ENCODE assay signal across 18 cellular contexts in genomic region chr2:219128401-219128800, GRCh38. TPM values are rescaled to one million over a fixed set of nuclear protein-coding genes. Genes with fewer than 3 reads are reported as not detected.
A peak's percentile ranks its signal among the peaks of the same experiment; 100 is the strongest.
DNase-seq lines count a peak whose midpoint lies in the region; ATAC-seq and TF ChIP-seq lines count a peak whose summit lies in the region.
"Had no signal": no experiment of that assay in that cellular context is flagged by ENCODE, and none has a peak within 500 bp of the region (broad histone marks: within the 10 kb centered on the region; RNA-seq: fewer than 3 reads in every experiment).

No MANE protein-coding gene starts in this region.

- no peak overlapping the region for H3K4me3 Mint-ChIP-seq in naive thymus-derived CD4-positive, alpha-beta T cell
- no peak overlapping the region for H3K4me3 Mint-ChIP-seq in activated T-cell treated with anti-CD3 and anti-CD28 coated beads, Interleukin-2, amount 50 U/mL, for 72 hours
- H3K4me3 Mint-ChIP-seq: CD8-positive, alpha-beta memory T cell; GM23338 had no signal

- H3K27ac ChIP-seq in right cardiac atrium (ENCODE audit: low read length) (no peak overlapping the region), brain microvascular endothelial cell (no peak overlapping the region), mesendoderm (ENCODE audit: low read depth, low read length) (peak overlapping the region; percentile 50)
- H3K27ac ChIP-seq in naive thymus-derived CD4-positive, alpha-beta T cell (ENCODE audit: low read depth, low read length) = no peak overlapping the region
- H3K27ac ChIP-seq: BLaER1, SK-N-MC had no signal

- H3K9ac ChIP-seq in mesendoderm (ENCODE audit: low read length) = no peak overlapping the region
- H3K9ac ChIP-seq: BLaER1 had no signal

- peaks cover 17% of the 10 kb centered on the region for H3K4me1 ChIP-seq in right cardiac atrium (ENCODE audit: control insufficient read depth, insufficient read depth, low read length)
- H3K4me1 ChIP-seq in mesendoderm (ENCODE audit: control insufficient read depth, low read depth, low read length) = no peaks in the 10 kb centered on the region
- peaks cover 0 to 12% of the 10 kb centered on the region in 2 donors for H3K4me1 ChIP-seq in naive thymus-derived CD4-positive, alpha-beta T cell (ENCODE audit: control insufficient read depth in 2 of 2, insufficient read depth in 2 of 2, low read length in 2 of 2)
- H3K4me1 ChIP-seq: BLaER1 had no signal

- H3K4me2 ChIP-seq in mesendoderm (ENCODE audit: low read length) = no peak overlapping the region
- H3K4me2 ChIP-seq: BLaER1, GM23338 had no signal

- H2BK5ac ChIP-seq in mesendoderm (ENCODE audit: low read length) = no peak overlapping the region

- H3K79me2 ChIP-seq in mesendoderm (ENCODE audit: control insufficient read depth, insufficient read depth, low read length) = no peaks in the 10 kb centered on the region

- no peak overlapping the region for H2AK5ac ChIP-seq in mesendoderm (ENCODE audit: low read length)

- peak in 1 of 2 donors; percentile 50 for ATAC-seq in right cardiac atrium
- ATAC-seq in Right ventricle myocardium superior (ENCODE audit: poor library complexity) = no peak
- ATAC-seq in naive thymus-derived CD4-positive, alpha-beta T cell = no peak
- ATAC-seq in activated T-cell treated with anti-CD3 and anti-CD28 coated beads, Interleukin-2, amount 50 U/mL, for 72 hours (replicated peaks in 1 of 2) = no peak
- ATAC-seq: GM23338 had no signal

- POLR2A ChIA-PET in naive thymus-derived CD4-positive, alpha-beta T cell (lab: Charles Lee) = no interaction called here

- H3K79me1 ChIP-seq in mesendoderm (ENCODE audit: low read length) = no peaks in the 10 kb centered on the region

- H4K8ac ChIP-seq in mesendoderm (ENCODE audit: low read depth, low read length) = no peak overlapping the region

- H2BK15ac ChIP-seq in mesendoderm (replicated peaks; ENCODE audit: low read depth) = no peak overlapping the region

- TF ChIP-seq CTCF in brain microvascular endothelial cell (IDR thresholded peaks at IDR 0.05; ENCODE audit: low read depth, low read length, missing control alignments) = no peak

- CTCF ChIA-PET in naive thymus-derived CD4-positive, alpha-beta T cell (lab: Charles Lee) = interaction anchor here (0.6 to 1.0 kb wide), 2 partner anchors 16 to 31 kb away, joined by 3 read pairs; no protein-coding TSS in a partner anchor

- H3K27me3 ChIP-seq in right cardiac atrium (ENCODE audit: control insufficient read depth, insufficient read depth) (no peaks in the 10 kb centered on the region), brain microvascular endothelial cell (replicated peaks) (no peaks in the 10 kb centered on the region), mesendoderm (ENCODE audit: insufficient read depth, low read length, poor library complexity) (no peaks in the 10 kb centered on the region)
- H3K27me3 ChIP-seq in naive thymus-derived CD4-positive, alpha-beta T cell (ENCODE audit: control insufficient read depth in 2 of 2, insufficient read depth in 2 of 2, low read length in 2 of 2) = no peaks in the 10 kb centered on the region
- H3K27me3 ChIP-seq: BLaER1 had no signal

- no peak overlapping the region for H3K4me3 ChIP-seq in right cardiac atrium (ENCODE audit: low read length)
- no peak overlapping the region for H3K4me3 ChIP-seq in brain microvascular endothelial cell (ENCODE audit: low read depth, low read length)
- H3K4me3 ChIP-seq in mesendoderm (ENCODE audit: low read length) = no peak overlapping the region
- H3K4me3 ChIP-seq in naive thymus-derived CD4-positive, alpha-beta T cell (ENCODE audit: low read length) = no peak overlapping the region
- H3K4me3 ChIP-seq: BLaER1, GM23338, SK-N-MC had no signal

- no peaks in the 10 kb centered on the region for H3K27me3 Mint-ChIP-seq in naive thymus-derived CD4-positive, alpha-beta T cell
- H3K27me3 Mint-ChIP-seq in activated T-cell treated with anti-CD3 and anti-CD28 coated beads, Interleukin-2, amount 50 U/mL, for 72 hours (ENCODE audit: low read depth) = no peaks in the 10 kb centered on the region
- H3K27me3 Mint-ChIP-seq: CD8-positive, alpha-beta memory T cell had no signal

- no peak overlapping the region for H4K5ac ChIP-seq in mesendoderm (ENCODE audit: low read length)

- peaks cover 0 to 56% (median 5%) of the 10 kb centered on the region in 5 donors for H3K36me3 Mint-ChIP-seq in naive thymus-derived CD4-positive, alpha-beta T cell
- H3K36me3 Mint-ChIP-seq in activated T-cell treated with anti-CD3 and anti-CD28 coated beads, Interleukin-2, amount 50 U/mL, for 72 hours (ENCODE audit: insufficient read depth in 2 of 2) = no peaks in the 10 kb centered on the region

- DNase-seq in right cardiac atrium (peak; percentile 14 to 50 (median 39)), Right ventricle myocardium superior (no peak), OCI-M2 (lab: John Stamatoyannopoulos, UW; ENCODE audit: unreplicated experiment) (peak; percentile 91), brain microvascular endothelial cell (peak; percentile 10), mesendoderm (peak; percentile 32), NCI-H1048 (lab: John Stamatoyannopoulos, UW) (no peak)
- DNase-seq in naive thymus-derived CD4-positive, alpha-beta T cell = no peak
- no peak for DNase-seq in activated T-cell treated with anti-CD3 and anti-CD28 coated beads, Interleukin-2, amount 50 U/mL, for 72 hours
- DNase-seq: CD8-positive, alpha-beta memory T cell; DND-41; NCI-H1436; NCI-H2029; NCI-H2171; NCI-H510A; NCI-H774 had no signal

- H2BK120ac ChIP-seq in mesendoderm (ENCODE audit: low read depth, low read length) = no peak overlapping the region

- no peak overlapping the region for H3K56ac ChIP-seq in mesendoderm (ENCODE audit: low read length)

- no peak overlapping the region for H3K27ac Mint-ChIP-seq in naive thymus-derived CD4-positive, alpha-beta T cell
- no peak overlapping the region for H3K27ac Mint-ChIP-seq in activated T-cell treated with anti-CD3 and anti-CD28 coated beads, Interleukin-2, amount 50 U/mL, for 72 hours
- H3K27ac Mint-ChIP-seq: GM23338 had no signal

- no peaks in the 10 kb centered on the region for H3K36me3 ChIP-seq in brain microvascular endothelial cell (replicated peaks)
- no peaks in the 10 kb centered on the region for H3K36me3 ChIP-seq in mesendoderm (ENCODE audit: control insufficient read depth, insufficient read depth, low read length)
- peaks cover 0 to 11% (median 0%) of the 10 kb centered on the region in 3 experiments for H3K36me3 ChIP-seq in naive thymus-derived CD4-positive, alpha-beta T cell (ENCODE audit: control insufficient read depth in 2 of 3, insufficient read depth in 3 of 3, low read length in 3 of 3)

- no peaks in the 10 kb centered on the region for H3K9me3 Mint-ChIP-seq in naive thymus-derived CD4-positive, alpha-beta T cell
- H3K9me3 Mint-ChIP-seq in activated T-cell treated with anti-CD3 and anti-CD28 coated beads, Interleukin-2, amount 50 U/mL, for 72 hours = no peaks in the 10 kb centered on the region
- H3K9me3 Mint-ChIP-seq: CD8-positive, alpha-beta memory T cell; GM23338 had no signal

- no peak overlapping the region for H3K23ac ChIP-seq in mesendoderm (ENCODE audit: low read length)

- no peak overlapping the region for H3K4ac ChIP-seq in mesendoderm (ENCODE audit: low read depth, low read length)

- no peak overlapping the region for H3K18ac ChIP-seq in mesendoderm (ENCODE audit: low read length)

- no peaks in the 10 kb centered on the region for H3K9me3 ChIP-seq in right cardiac atrium (ENCODE audit: control insufficient read depth, low read length)
- H3K9me3 ChIP-seq in naive thymus-derived CD4-positive, alpha-beta T cell (ENCODE audit: control insufficient read depth in 2 of 3, low read length in 3 of 3) = no peaks in the 10 kb centered on the region
- H3K9me3 ChIP-seq: BLaER1 had no signal

- in situ Hi-C loops in brain microvascular endothelial cell (cut with HindIII; ENCODE audit: low pct_ligation_motif_present, low sequenced_read_pairs) = no loop called here

- WGBS in right cardiac atrium = 50% methylated on average over 7 of the region's 7 CpGs
- no CpG with 5 or more reads among the region's 7 CpGs for WGBS in mesendoderm (ENCODE audit: extremely low coverage, insufficient coverage, low lambda C conversion rate)

- intact Hi-C loops in right cardiac atrium (cut with DNase I) (no loop called here), Right ventricle myocardium superior (cut with DNase I) (no loop called here)
- intact Hi-C loops in naive thymus-derived CD4-positive, alpha-beta T cell (cut with micrococcal nuclease) = no loop called here

- peaks cover 10 to 42% (median 26%) of the 10 kb centered on the region in 7 donors for H3K4me1 Mint-ChIP-seq in naive thymus-derived CD4-positive, alpha-beta T cell
- peaks cover 16% of the 10 kb centered on the region for H3K4me1 Mint-ChIP-seq in activated T-cell treated with anti-CD3 and anti-CD28 coated beads, Interleukin-2, amount 50 U/mL, for 72 hours (ENCODE audit: low read depth)

RNA-seq across cellular contexts. Expression of gene NHEJ1, which starts 32.2 kb away (rescaled TPM):
- 1 to 10 TPM; 5.4 to 9.4 (median 9.2) TPM for total RNA-seq in right cardiac atrium
- polyA plus RNA-seq in right cardiac atrium = 5.6 TPM
- total RNA-seq in Right ventricle myocardium superior = 7.5 TPM
- 17.6 TPM for polyA plus RNA-seq in mesendoderm (2013, experiment 1 of 2)
- 17.5 TPM for polyA plus RNA-seq in mesendoderm (2013, experiment 2 of 2)
- total RNA-seq in naive thymus-derived CD4-positive, alpha-beta T cell = 10 to 100 TPM; 11.4 to 24.0 (median 17.9) TPM
- 10 to 100 TPM; 24.5 to 32.7 TPM for polyA plus RNA-seq in naive thymus-derived CD4-positive, alpha-beta T cell
- 10 to 100 TPM; 19.8 to 21.1 TPM for total RNA-seq in activated T-cell treated with anti-CD3 and anti-CD28 coated beads, Interleukin-2, amount 50 U/mL, for 72 hours

RNA-seq across cellular contexts. Expression of gene SLC23A3, which starts 41.4 kb away (rescaled TPM):
- total RNA-seq in right cardiac atrium = under 1 TPM; 0.56 to 0.95 (median 0.57) TPM
- polyA plus RNA-seq in right cardiac atrium = 0.59 TPM
- 1.4 TPM for total RNA-seq in Right ventricle myocardium superior
- 0.25 TPM for polyA plus RNA-seq in mesendoderm (2013, experiment 1 of 2)
- 0.03 TPM for polyA plus RNA-seq in mesendoderm (2013, experiment 2 of 2)
- 1 to 10 TPM in 4 of 5 experiments, under 1 TPM in 1; 0.69 to 8.6 (median 3.0) TPM for total RNA-seq in naive thymus-derived CD4-positive, alpha-beta T cell
- under 1 TPM in 1 of 2 donors, not detected in 1; 0.08 TPM for polyA plus RNA-seq in naive thymus-derived CD4-positive, alpha-beta T cell
- total RNA-seq in activated T-cell treated with anti-CD3 and anti-CD28 coated beads, Interleukin-2, amount 50 U/mL, for 72 hours = 1 to 10 TPM; 3.1 to 4.0 TPM
- polyA plus RNA-seq: CD8-positive, alpha-beta memory T cell had no signal

RNA-seq across cellular contexts. Expression of gene CNPPD1, which starts 48.3 kb away (rescaled TPM):
- total RNA-seq in right cardiac atrium (10 to 100 TPM; 40.0 to 53.1 (median 48.5) TPM), Right ventricle myocardium superior (69.3 TPM)
- 41.8 TPM for polyA plus RNA-seq in right cardiac atrium
- polyA plus RNA-seq in mesendoderm (2013, experiment 1 of 2) = 20.4 TPM
- 20.2 TPM for polyA plus RNA-seq in mesendoderm (2013, experiment 2 of 2)
- 10 to 100 TPM; 48.2 to 77.6 (median 64.5) TPM for total RNA-seq in naive thymus-derived CD4-positive, alpha-beta T cell
- polyA plus RNA-seq in naive thymus-derived CD4-positive, alpha-beta T cell = 10 to 100 TPM; 48.2 to 68.7 TPM
- total RNA-seq in activated T-cell treated with anti-CD3 and anti-CD28 coated beads, Interleukin-2, amount 50 U/mL, for 72 hours = 10 to 100 TPM; 53.5 to 54.5 TPM

RNA-seq across cellular contexts. Expression of gene RETREG2, which starts 49.7 kb away (rescaled TPM):
- total RNA-seq in right cardiac atrium (10 to 100 TPM; 35.2 to 47.3 (median 40.2) TPM), Right ventricle myocardium superior (36.8 TPM)
- 22.0 TPM for polyA plus RNA-seq in right cardiac atrium
- 25.3 TPM for polyA plus RNA-seq in mesendoderm (2013, experiment 1 of 2)
- polyA plus RNA-seq in mesendoderm (2013, experiment 2 of 2) = 26.0 TPM
- total RNA-seq in naive thymus-derived CD4-positive, alpha-beta T cell = 100 to 1,000 TPM in 2 of 5 experiments, 10 to 100 TPM in 3; 70.2 to 124 (median 90.9) TPM
- 10 to 100 TPM; 58.5 to 62.4 TPM for polyA plus RNA-seq in naive thymus-derived CD4-positive, alpha-beta T cell
- total RNA-seq in activated T-cell treated with anti-CD3 and anti-CD28 coated beads, Interleukin-2, amount 50 U/mL, for 72 hours = 10 to 100 TPM; 53.7 to 66.8 TPM

Comparison
In these comparisons a context has a peak if more than half of its experiments do, and no peak if none do; other contexts are left out.
1. DNase-seq: peak in right cardiac atrium (3 of 3), OCI-M2 (single experiment), brain microvascular endothelial cell (single experiment) and mesendoderm (single experiment); none in Right ventricle myocardium superior (single experiment), naive thymus-derived CD4-positive, alpha-beta T cell (0 of 9), activated T-cell treated with anti-CD3 and anti-CD28 coated beads, Interleukin-2, amount 50 U/mL, for 72 hours (0 of 2) and NCI-H1048 (single experiment).